ENCODE assay signal across 14 cellular contexts in the genomic region with DNA sequence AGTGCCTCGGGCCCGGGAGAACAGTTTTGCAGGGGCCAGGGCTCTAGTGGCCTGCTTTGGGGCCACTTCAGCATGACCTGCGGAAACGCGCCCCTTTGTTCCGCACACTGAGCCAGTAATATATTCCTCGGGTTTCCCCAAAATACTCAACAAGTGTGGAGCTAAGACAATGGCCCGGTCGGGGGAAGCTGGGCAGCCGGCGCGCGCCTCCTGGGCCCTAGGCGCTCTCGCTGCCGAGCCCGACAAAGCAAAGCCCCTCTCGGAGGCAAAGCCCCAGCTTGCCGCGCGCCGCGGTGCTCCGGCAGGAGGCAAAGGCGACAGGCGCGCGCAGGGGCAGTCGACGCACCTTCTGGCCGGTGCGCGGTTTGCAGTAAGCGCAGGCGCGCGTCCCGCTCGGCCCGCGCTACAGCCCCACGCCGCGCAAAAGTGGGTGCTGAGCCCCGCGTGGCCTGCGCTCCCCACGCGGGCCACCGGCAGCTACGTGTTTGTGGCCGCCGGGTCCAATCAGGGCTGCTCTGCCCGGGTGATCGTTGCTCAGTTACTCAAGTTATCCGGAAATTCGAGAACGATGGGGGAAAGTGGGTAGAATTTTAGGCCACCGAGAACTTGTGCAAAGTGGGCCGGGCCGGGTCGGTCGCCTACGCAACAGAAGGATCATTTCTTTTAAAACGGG. TPM values are rescaled to one million over a fixed set of nuclear protein-coding genes. Genes with fewer than 3 reads are reported as not detected.
A peak's percentile ranks its signal among the peaks of the same experiment; 100 is the strongest.
DNase-seq lines count a peak whose midpoint lies in the region; ATAC-seq lines count a peak whose summit lies in the region.
"Had no signal": no experiment of that assay in that cellular context is flagged by ENCODE, and none has a peak within 500 bp of the region (broad histone marks: within the 10 kb centered on the region; RNA-seq: fewer than 3 reads in every experiment).

No MANE protein-coding gene starts in this region.

- H3K9me3 ChIP-seq in iPS-15b (ENCODE audit: control insufficient read depth, insufficient read depth, low read length): no peaks in the 10 kb centered on the region
- H3K9me3 ChIP-seq: Peyer's patch had no signal

- no peak overlapping the region for H3K27ac Mint-ChIP-seq in activated naive CD8-positive, alpha-beta T cell treated with anti-CD3 and anti-CD28 coated beads, Interleukin-2, amount 10 ng/mL, durations not matched to agents 7 days and 5 days
- H3K27ac Mint-ChIP-seq in activated naive CD8-positive, alpha-beta T cell treated with anti-CD3 and anti-CD28 coated beads for 36 hours: no peak overlapping the region
- no peak overlapping the region for H3K27ac Mint-ChIP-seq in natural killer cell treated with Interleukin-12 subunit alpha and Interleukin-12 subunit beta and Interleukin-15 and Interleukin-18, amount 100 ng/mL, for 72 hours
- H3K27ac Mint-ChIP-seq: activated B cell treated with CpG ODN at 0.5 μM for 24 hours; activated naive CD4-positive, alpha-beta T cell treated with anti-CD3 and anti-CD28 coated beads, Interleukin-2, amount 50 U/mL, for 72 hours; CD4-positive, alpha-beta memory T cell had no signal

- ATAC-seq in activated naive CD8-positive, alpha-beta T cell treated with anti-CD3 and anti-CD28 coated beads, Interleukin-2, amount 10 ng/mL, durations not matched to agents 7 days and 5 days (ENCODE audit: low read depth): no peak
- ATAC-seq in stimulated activated naive CD8-positive, alpha-beta T cell treated with anti-CD3 and anti-CD28 coated beads, Interleukin-15, Interleukin-2, amounts not matched to agents 100 U/mL and 50 U/mL, for 24 hours: no peak
- no peak for ATAC-seq in natural killer cell treated with Interleukin-12 subunit alpha and Interleukin-12 subunit beta and Interleukin-15 and Interleukin-18, amount 100 ng/mL, for 72 hours
- ATAC-seq: activated naive CD4-positive, alpha-beta T cell treated with anti-CD3 and anti-CD28 coated beads, Interleukin-2, amount 50 U/mL, for 72 hours; left colon had no signal

- peaks cover 16% of the 10 kb centered on the region for H3K4me1 Mint-ChIP-seq in activated naive CD8-positive, alpha-beta T cell treated with anti-CD3 and anti-CD28 coated beads, Interleukin-2, amount 10 ng/mL, durations not matched to agents 7 days and 5 days
- H3K4me1 Mint-ChIP-seq in activated naive CD8-positive, alpha-beta T cell treated with anti-CD3 and anti-CD28 coated beads for 36 hours: peaks cover 30% of the 10 kb centered on the region
- peaks cover 5 to 13% of the 10 kb centered on the region in 2 donors for H3K4me1 Mint-ChIP-seq in natural killer cell treated with Interleukin-12 subunit alpha and Interleukin-12 subunit beta and Interleukin-15 and Interleukin-18, amount 100 ng/mL, for 72 hours (ENCODE audit: low read depth in 2 of 2)

- H3K9ac ChIP-seq in iPS-15b (ENCODE audit: low read depth, low read length): no peak overlapping the region

- peak overlapping the region; percentile 22 for H3K4me3 Mint-ChIP-seq in activated naive CD8-positive, alpha-beta T cell treated with anti-CD3 and anti-CD28 coated beads, Interleukin-2, amount 10 ng/mL, durations not matched to agents 7 days and 5 days
- no peak overlapping the region for H3K4me3 Mint-ChIP-seq in activated naive CD8-positive, alpha-beta T cell treated with anti-CD3 and anti-CD28 coated beads for 36 hours
- no peak overlapping the region for H3K4me3 Mint-ChIP-seq in natural killer cell treated with Interleukin-12 subunit alpha and Interleukin-12 subunit beta and Interleukin-15 and Interleukin-18, amount 100 ng/mL, for 72 hours
- H3K4me3 Mint-ChIP-seq: activated B cell treated with CpG ODN at 0.5 μM for 24 hours had no signal

- no peaks in the 10 kb centered on the region for H3K9me3 Mint-ChIP-seq in activated naive CD8-positive, alpha-beta T cell treated with anti-CD3 and anti-CD28 coated beads, Interleukin-2, amount 10 ng/mL, durations not matched to agents 7 days and 5 days
- no peaks in the 10 kb centered on the region for H3K9me3 Mint-ChIP-seq in activated naive CD8-positive, alpha-beta T cell treated with anti-CD3 and anti-CD28 coated beads for 36 hours
- no peaks in the 10 kb centered on the region for H3K9me3 Mint-ChIP-seq in natural killer cell treated with Interleukin-12 subunit alpha and Interleukin-12 subunit beta and Interleukin-15 and Interleukin-18, amount 100 ng/mL, for 72 hours
- H3K9me3 Mint-ChIP-seq: activated B cell treated with CpG ODN at 0.5 μM for 24 hours; activated naive CD4-positive, alpha-beta T cell treated with anti-CD3 and anti-CD28 coated beads, Interleukin-2, amount 50 U/mL, for 72 hours; CD4-positive, alpha-beta memory T cell had no signal

- no peaks in the 10 kb centered on the region for H3K36me3 Mint-ChIP-seq in activated naive CD8-positive, alpha-beta T cell treated with anti-CD3 and anti-CD28 coated beads, Interleukin-2, amount 10 ng/mL, durations not matched to agents 7 days and 5 days
- no peaks in the 10 kb centered on the region for H3K36me3 Mint-ChIP-seq in activated naive CD8-positive, alpha-beta T cell treated with anti-CD3 and anti-CD28 coated beads for 36 hours
- no peaks in the 10 kb centered on the region for H3K36me3 Mint-ChIP-seq in natural killer cell treated with Interleukin-12 subunit alpha and Interleukin-12 subunit beta and Interleukin-15 and Interleukin-18, amount 100 ng/mL, for 72 hours
- H3K36me3 Mint-ChIP-seq: activated naive CD4-positive, alpha-beta T cell treated with anti-CD3 and anti-CD28 coated beads, Interleukin-2, amount 50 U/mL, for 72 hours; CD4-positive, alpha-beta memory T cell had no signal

- peaks cover 92% of the 10 kb centered on the region for H3K27me3 Mint-ChIP-seq in activated naive CD8-positive, alpha-beta T cell treated with anti-CD3 and anti-CD28 coated beads, Interleukin-2, amount 10 ng/mL, durations not matched to agents 7 days and 5 days
- H3K27me3 Mint-ChIP-seq in activated naive CD8-positive, alpha-beta T cell treated with anti-CD3 and anti-CD28 coated beads for 36 hours: peaks cover 92% of the 10 kb centered on the region
- H3K27me3 Mint-ChIP-seq in natural killer cell treated with Interleukin-12 subunit alpha and Interleukin-12 subunit beta and Interleukin-15 and Interleukin-18, amount 100 ng/mL, for 72 hours: peaks cover 48 to 56% of the 10 kb centered on the region in 2 donors

- H3K4me1 ChIP-seq in iPS-15b (ENCODE audit: control insufficient read depth, insufficient read depth, low read length): peaks cover 3% of the 10 kb centered on the region

- H3K36me3 ChIP-seq in iPS-15b (ENCODE audit: control insufficient read depth, insufficient read depth, low read length): no peaks in the 10 kb centered on the region
- H3K36me3 ChIP-seq: Peyer's patch had no signal

- POLR2A ChIA-PET in activated naive CD8-positive, alpha-beta T cell treated with anti-CD3 and anti-CD28 coated beads, Interleukin-2, amount 10 ng/mL, durations not matched to agents 7 days and 5 days (lab: Charles Lee): no interaction called here

- H3K4me3 ChIP-seq in iPS-15b (ENCODE audit: low read depth, low read length): peak overlapping the region; percentile 45
- H3K4me3 ChIP-seq: Peyer's patch had no signal

- DNase-seq in activated naive CD8-positive, alpha-beta T cell treated with anti-CD3 and anti-CD28 coated beads, Interleukin-2, amount 10 ng/mL, durations not matched to agents 7 days and 5 days: peak; percentile 41
- no peak for DNase-seq in activated naive CD8-positive, alpha-beta T cell treated with anti-CD3 and anti-CD28 coated beads for 36 hours
- DNase-seq in NCI-H748 treated with DMSO at 0.1 percent for 48 hours (lab: John Stamatoyannopoulos, UW) (peak; percentile 16), NCI-H146 treated with DMSO at 0.1 percent for 48 hours (lab: John Stamatoyannopoulos, UW; ENCODE audit: unreplicated experiment) (no peak), occipital lobe (lab: John Stamatoyannopoulos, UW) (no peak)
- peak; percentile 17 for DNase-seq in stimulated activated naive CD8-positive, alpha-beta T cell treated with anti-CD3 and anti-CD28 coated beads, Interleukin-15, Interleukin-2, amounts not matched to agents 100 U/mL and 50 U/mL, for 24 hours
- no peak for DNase-seq in natural killer cell treated with Interleukin-12 subunit alpha and Interleukin-12 subunit beta and Interleukin-15 and Interleukin-18, amount 100 ng/mL, for 72 hours (ENCODE audit: low spot score)
- DNase-seq: activated B cell treated with CpG ODN at 0.5 μM for 24 hours; CD4-positive, alpha-beta memory T cell; left colon; Peyer's patch had no signal

- peaks cover 85% of the 10 kb centered on the region for H3K27me3 ChIP-seq in iPS-15b (ENCODE audit: control insufficient read depth, insufficient read depth, low read length)

RNA-seq across cellular contexts. Expression of gene RFX4, which starts 3.2 kb away (rescaled TPM):
- total RNA-seq in activated naive CD8-positive, alpha-beta T cell treated with anti-CD3 and anti-CD28 coated beads, Interleukin-2, amount 10 ng/mL, durations not matched to agents 7 days and 5 days: not detected
- total RNA-seq in activated naive CD8-positive, alpha-beta T cell treated with anti-CD3 and anti-CD28 coated beads for 36 hours: not detected
- not detected for total RNA-seq in natural killer cell treated with Interleukin-12 subunit alpha and Interleukin-12 subunit beta and Interleukin-15 and Interleukin-18, amount 100 ng/mL, for 72 hours
- total RNA-seq in occipital lobe: 3.6 TPM
- total RNA-seq: activated B cell treated with CpG ODN at 0.5 μM for 24 hours; activated naive CD4-positive, alpha-beta T cell treated with anti-CD3 and anti-CD28 coated beads, Interleukin-2, amount 50 U/mL, for 72 hours; CD4-positive, alpha-beta memory T cell; Peyer's patch; sciatic nerve had no signal

Comparison
In these comparisons a context has a peak if more than half of its experiments do, and no peak if none do; other contexts are left out.
1. DNase-seq: peak in activated naive CD8-positive, alpha-beta T cell treated with anti-CD3 and anti-CD28 coated beads, Interleukin-2, amount 10 ng/mL, durations not matched to agents 7 days and 5 days (single experiment), NCI-H748 treated with DMSO at 0.1 percent for 48 hours (single experiment) and stimulated activated naive CD8-positive, alpha-beta T cell treated with anti-CD3 and anti-CD28 coated beads, Interleukin-15, Interleukin-2, amounts not matched to agents 100 U/mL and 50 U/mL, for 24 hours (single experiment); none in activated naive CD8-positive, alpha-beta T cell treated with anti-CD3 and anti-CD28 coated beads for 36 hours (single experiment), NCI-H146 treated with DMSO at 0.1 percent for 48 hours (single experiment), natural killer cell treated with Interleukin-12 subunit alpha and Interleukin-12 subunit beta and Interleukin-15 and Interleukin-18, amount 100 ng/mL, for 72 hours (single experiment) and occipital lobe (single experiment).